Comparison of ENCODE assay signal across 14 cellular contexts in genomic region chr3:155179966-155180757, GRCh38.
DNase-seq lines count a peak whose midpoint lies in the region; ATAC-seq, FAIRE-seq and TF ChIP-seq lines count a peak whose summit lies in the region.
"Had no signal": no experiment of that assay in that cellular context is flagged by ENCODE, and none has a peak within 500 bp of the region (broad histone marks: within the 10 kb centered on the region; RNA-seq: fewer than 3 reads in every experiment).

No MANE protein-coding gene starts in this region.

- no peaks in the 10 kb centered on the region for H4K20me1 ChIP-seq in PC-3 (ENCODE audit: low read length)

- CTCF ChIA-PET in WTC11 (lab: Charles Lee) (no interaction called here), PC-3 (lab: Charles Lee) (no interaction called here)

- no peaks in the 10 kb centered on the region for H3K27me3 ChIP-seq in PC-3 (ENCODE audit: low read length)
- no peaks in the 10 kb centered on the region for H3K27me3 ChIP-seq in effector memory CD4-positive, alpha-beta T cell (replicated peaks; ENCODE audit: control insufficient read depth, insufficient read depth, low read length, poor library complexity, severe bottlenecking)

- POLR2A ChIA-PET in WTC11 (lab: Charles Lee): no interaction called here
- POLR2A ChIA-PET in PC-3 (lab: Charles Lee; ENCODE audit: unreplicated experiment): no interaction called here

- TF ChIP-seq CTCF in C4-2B (conservative IDR thresholded peaks at IDR 0.05) (peak; percentile 12; the same call in 1 of the 2 replicates), WTC11 (IDR thresholded peaks at IDR 0.05) (no peak), PC-3 (conservative IDR thresholded peaks at IDR 0.05; ENCODE audit: low read depth, low read length) (no peak)

- intact Hi-C loops in PC-3 (cut with micrococcal nuclease): loop anchor here (1.0 to 10.0 kb wide), 2 partner anchors 143 to 425 kb away; no protein-coding TSS in a partner anchor

- no peaks in the 10 kb centered on the region for H3K9me3 ChIP-seq in PC-3 (ENCODE audit: low read length)
- H3K9me3 ChIP-seq in effector memory CD4-positive, alpha-beta T cell (ENCODE audit: control insufficient read depth, low read length): no peaks in the 10 kb centered on the region

- no peaks in the 10 kb centered on the region for H3K27me3 Mint-ChIP-seq in WTC11 (ENCODE audit: low read depth)
- H3K27me3 Mint-ChIP-seq: B cell; CD4-positive, alpha-beta memory T cell had no signal

- ATAC-seq in WTC11 (peak; percentile 88), PC-3 (no peak), GM18502 (IDR thresholded peaks at IDR 0.05; ENCODE audit: poor library complexity, unreplicated experiment) (no peak)
- no peak for ATAC-seq in stimulated activated effector memory CD8-positive, alpha-beta T cell treated with anti-CD3 and anti-CD28 coated beads, Interleukin-12 subunit alpha, Interleukin-12 subunit beta, amount 100 ng/mL, for 72 hours

- no peaks in the 10 kb centered on the region for H3K9me2 ChIP-seq in PC-3 (replicated peaks; ENCODE audit: low read length)

- H3K4me1 ChIP-seq in PC-3 (ENCODE audit: insufficient read depth, low read length): no peaks in the 10 kb centered on the region
- H3K4me1 ChIP-seq in effector memory CD4-positive, alpha-beta T cell (ENCODE audit: control insufficient read depth, insufficient read depth, low read length, poor library complexity, severe bottlenecking): no peaks in the 10 kb centered on the region

- H3K27ac ChIP-seq in C4-2B (no peak overlapping the region), PC-3 (ENCODE audit: low read length) (no peak overlapping the region)
- H3K27ac ChIP-seq in effector memory CD4-positive, alpha-beta T cell (ENCODE audit: insufficient read depth, low read length, poor library complexity, severe bottlenecking): no peak overlapping the region

- no peak overlapping the region for H2AFZ ChIP-seq in PC-3 (ENCODE audit: low read length)

- H3K36me3 ChIP-seq in PC-3 (ENCODE audit: low read depth, low read length): no peaks in the 10 kb centered on the region
- H3K36me3 ChIP-seq in effector memory CD4-positive, alpha-beta T cell (ENCODE audit: control insufficient read depth, insufficient read depth, low read length): no peaks in the 10 kb centered on the region

- no peaks in the 10 kb centered on the region; the same call in 1 of the 2 replicates for H3K36me3 Mint-ChIP-seq in WTC11
- H3K36me3 Mint-ChIP-seq in stimulated activated effector memory CD8-positive, alpha-beta T cell treated with anti-CD3 and anti-CD28 coated beads, Interleukin-12 subunit alpha, Interleukin-12 subunit beta, amount 100 ng/mL, for 72 hours: no peaks in the 10 kb centered on the region
- H3K36me3 Mint-ChIP-seq: CD4-positive, alpha-beta memory T cell had no signal

- DNase-seq in HTR-8/SVneo (ENCODE audit: insufficient read length, low spot score) (no peak), WTC11 (ENCODE audit: low spot score) (no peak), iPS-NIHi7 (ENCODE audit: extremely low spot score) (peak; percentile 22), PC-3 (no peak)
- no peak for DNase-seq in effector memory CD4-positive, alpha-beta T cell
- no peak for DNase-seq in stimulated activated effector memory CD8-positive, alpha-beta T cell treated with anti-CD3 and anti-CD28 coated beads, Interleukin-12 subunit alpha, Interleukin-12 subunit beta, amount 100 ng/mL, for 72 hours (ENCODE audit: low spot score in 2 of 2)
- DNase-seq: C1 segment of cervical spinal cord; CD4-positive, alpha-beta memory T cell; DND-41; GF-D8 had no signal

- no peaks in the 10 kb centered on the region for H3F3A ChIP-seq in PC-3 (ENCODE audit: low read length, unreplicated experiment)

- H3K4me1 Mint-ChIP-seq in WTC11: peaks cover under 1% of the 10 kb centered on the region; the same call in 1 of the 2 replicates
- H3K4me1 Mint-ChIP-seq in stimulated activated effector memory CD8-positive, alpha-beta T cell treated with anti-CD3 and anti-CD28 coated beads, Interleukin-12 subunit alpha, Interleukin-12 subunit beta, amount 100 ng/mL, for 72 hours: no peaks in the 10 kb centered on the region
- H3K4me1 Mint-ChIP-seq: CD4-positive, alpha-beta memory T cell had no signal

- H3K4me3 Mint-ChIP-seq in WTC11: no peak overlapping the region
- H3K4me3 Mint-ChIP-seq in stimulated activated effector memory CD8-positive, alpha-beta T cell treated with anti-CD3 and anti-CD28 coated beads, Interleukin-12 subunit alpha, Interleukin-12 subunit beta, amount 100 ng/mL, for 72 hours: no peak overlapping the region
- H3K4me3 Mint-ChIP-seq: B cell; CD4-positive, alpha-beta memory T cell had no signal

- no peaks in the 10 kb centered on the region for H3K79me2 ChIP-seq in PC-3 (ENCODE audit: low read length)

- H3K27ac Mint-ChIP-seq in WTC11: no peak overlapping the region
- no peak overlapping the region for H3K27ac Mint-ChIP-seq in stimulated activated effector memory CD8-positive, alpha-beta T cell treated with anti-CD3 and anti-CD28 coated beads, Interleukin-12 subunit alpha, Interleukin-12 subunit beta, amount 100 ng/mL, for 72 hours
- H3K27ac Mint-ChIP-seq: B cell; CD4-positive, alpha-beta memory T cell had no signal

- H3K9me3 Mint-ChIP-seq in WTC11: no peaks in the 10 kb centered on the region
- peaks cover 4% of the 10 kb centered on the region for H3K9me3 Mint-ChIP-seq in stimulated activated effector memory CD8-positive, alpha-beta T cell treated with anti-CD3 and anti-CD28 coated beads, Interleukin-12 subunit alpha, Interleukin-12 subunit beta, amount 100 ng/mL, for 72 hours

- H3K4me2 ChIP-seq in PC-3 (ENCODE audit: low read length): no peak overlapping the region

- peak; percentile 23 for FAIRE-seq in HTR-8/SVneo (lab: Jason Lieb, UNC)
- FAIRE-seq: H54 had no signal

- H3K4me3 ChIP-seq in PC-3 (ENCODE audit: low read length): no peak overlapping the region
- no peak overlapping the region for H3K4me3 ChIP-seq in effector memory CD4-positive, alpha-beta T cell (ENCODE audit: insufficient read depth, low read depth, low read length, poor library complexity, severe bottlenecking)

- BruUV-seq in PC-3 (replicated peaks; lab: Mats Ljungman, UMichigan): no TSS peak

- no peak overlapping the region for H3K9ac ChIP-seq in PC-3 (ENCODE audit: low read length)

TF ChIP-seq in WTC11, 78 proteins besides CTCF, POLR2A, EP300 and RAD21:
- TF ChIP-seq GABPB1 (CRISPR knock-in tag; IDR thresholded peaks at IDR 0.05) (no peak), E2F4 (CRISPR knock-in tag; IDR thresholded peaks at IDR 0.05; ENCODE audit: borderline replicate concordance, low read depth) (no peak), ZNF232 (CRISPR knock-in tag; IDR thresholded peaks at IDR 0.05) (no peak), SOX15 (CRISPR knock-in tag; IDR thresholded peaks at IDR 0.05) (no peak), ERG (CRISPR knock-in tag; IDR thresholded peaks at IDR 0.05) (no peak), ZNF532 (CRISPR knock-in tag; IDR thresholded peaks at IDR 0.05; ENCODE audit: borderline replicate concordance) (no peak), MXD4 (CRISPR knock-in tag; IDR thresholded peaks at IDR 0.05; ENCODE audit: borderline replicate concordance) (no peak), NR3C1 (CRISPR knock-in tag; conservative IDR thresholded peaks at IDR 0.05; ENCODE audit: low read depth) (no peak), NFYB (CRISPR knock-in tag; conservative IDR thresholded peaks at IDR 0.05; ENCODE audit: low read depth) (no peak)
